In genomic region chr11:33064033-33064825, GRCh38 we compare ENCODE assay signal across 11 cellular contexts. TPM values are rescaled to one million over a fixed set of nuclear protein-coding genes. Genes with fewer than 3 reads are reported as not detected.
DNase-seq lines count a peak whose midpoint lies in the region; ATAC-seq and TF ChIP-seq lines count a peak whose summit lies in the region.
"Had no signal": no experiment of that assay in that cellular context is flagged by ENCODE, and none has a peak within 500 bp of the region (broad histone marks: within the 10 kb centered on the region; RNA-seq: fewer than 3 reads in every experiment).

No MANE protein-coding gene starts in this region.

- CTCF ChIA-PET in CD8-positive, alpha-beta T cell (lab: Charles Lee): interaction anchor here (0.7 to 9.3 kb wide), 15 partner anchors 11 to 181 kb away, joined by 3 to 210 read pairs (median 5); partner anchors contain the start of gene TCP11L1

- H3K4me1 ChIP-seq in CD8-positive, alpha-beta T cell (ENCODE audit: insufficient read depth, low read length): peaks cover 25% of the 10 kb centered on the region
- H3K4me1 ChIP-seq in gastrocnemius medialis: peaks cover 0 to 6% of the 10 kb centered on the region in 2 donors
- H3K4me1 ChIP-seq: pancreas had no signal

- no peaks in the 10 kb centered on the region for H3K9me3 Mint-ChIP-seq in CD8-positive, alpha-beta T cell
- no peaks in the 10 kb centered on the region for H3K9me3 Mint-ChIP-seq in progenitor cell of endocrine pancreas (ENCODE audit: low read depth)

- intact Hi-C loops in CD8-positive, alpha-beta T cell (cut with DNase I, micrococcal nuclease): loop anchor here (2.0 to 5.0 kb wide), 3 partner anchors 53 to 193 kb away; no protein-coding TSS in a partner anchor
- intact Hi-C loops in gastrocnemius medialis (cut with DNase I; ENCODE audit: low total_unique reads): no loop called here

- peaks cover 66% of the 10 kb centered on the region for H3K36me3 Mint-ChIP-seq in CD8-positive, alpha-beta T cell
- H3K36me3 Mint-ChIP-seq in progenitor cell of endocrine pancreas (ENCODE audit: insufficient read depth): peaks cover 27% of the 10 kb centered on the region

- TF ChIP-seq CTCF in CD8-positive, alpha-beta T cell (IDR thresholded peaks at IDR 0.05): no peak
- no peak for TF ChIP-seq CTCF in progenitor cell of endocrine pancreas (IDR thresholded peaks at IDR 0.05; ENCODE audit: unreplicated experiment)
- TF ChIP-seq CTCF in gastrocnemius medialis (IDR thresholded peaks at IDR 0.05 in 4 of 5, conservative IDR thresholded peaks at IDR 0.05 in 1 of 5): no peak

- H3K36me3 ChIP-seq in CD8-positive, alpha-beta T cell (ENCODE audit: insufficient read depth, low read length): peaks cover 3% of the 10 kb centered on the region
- peaks cover 0 to 56% of the 10 kb centered on the region in 2 donors for H3K36me3 ChIP-seq in gastrocnemius medialis

- H3K9me3 ChIP-seq in CD8-positive, alpha-beta T cell (ENCODE audit: low read length): no peaks in the 10 kb centered on the region
- H3K9me3 ChIP-seq in gastrocnemius medialis: no peaks in the 10 kb centered on the region
- H3K9me3 ChIP-seq: pancreas had no signal

- peaks cover 25% of the 10 kb centered on the region for H3K4me1 Mint-ChIP-seq in CD8-positive, alpha-beta T cell (ENCODE audit: low read depth)
- no peaks in the 10 kb centered on the region for H3K4me1 Mint-ChIP-seq in progenitor cell of endocrine pancreas (ENCODE audit: low read depth)

- POLR2A ChIA-PET in CD8-positive, alpha-beta T cell (lab: Charles Lee): interaction anchor here (0.9 to 1.4 kb wide), 4 partner anchors 9 to 95 kb away, joined by 3 to 4 read pairs (median 3); no protein-coding TSS in a partner anchor

- in situ Hi-C loops in gastrocnemius medialis (cut with MboI; ENCODE audit: low sequenced_read_pairs in 4 of 4): loop anchor here (5.0 to 10.0 kb wide), 2 partner anchors 107 to 109 kb away; no protein-coding TSS in a partner anchor

- H3K27me3 Mint-ChIP-seq in CD8-positive, alpha-beta T cell (ENCODE audit: low read depth): no peaks in the 10 kb centered on the region
- no peaks in the 10 kb centered on the region for H3K27me3 Mint-ChIP-seq in progenitor cell of endocrine pancreas

- no peaks in the 10 kb centered on the region for H3K27me3 ChIP-seq in CD8-positive, alpha-beta T cell (ENCODE audit: insufficient read depth, low read length)
- H3K27me3 ChIP-seq in gastrocnemius medialis: no peaks in the 10 kb centered on the region
- H3K27me3 ChIP-seq: pancreas had no signal

- H3K4me3 Mint-ChIP-seq in CD8-positive, alpha-beta T cell: no peak overlapping the region
- H3K4me3 Mint-ChIP-seq in progenitor cell of endocrine pancreas (ENCODE audit: low read depth): no peak overlapping the region

- ATAC-seq in CD8-positive, alpha-beta T cell: no peak
- no peak for ATAC-seq in gastrocnemius medialis

- no peak overlapping the region for H3K4me3 ChIP-seq in CD8-positive, alpha-beta T cell (ENCODE audit: low read depth, low read length)
- no peak overlapping the region for H3K4me3 ChIP-seq in gastrocnemius medialis
- H3K4me3 ChIP-seq: pancreas had no signal

- no peak for TF ChIP-seq POLR2A in gastrocnemius medialis (IDR thresholded peaks at IDR 0.05)

- no peak for DNase-seq in CD8-positive, alpha-beta T cell
- DNase-seq in OCI-M1 (lab: John Stamatoyannopoulos, UW) (peak; percentile 36), epithelial cell of prostate (ENCODE audit: low read depth, low spot score) (no peak), progenitor cell of endocrine pancreas (ENCODE audit: low spot score, unreplicated experiment) (no peak), GM19240 (ENCODE audit: insufficient read length, low spot score) (no peak), amniotic stem cell (lab: John Stamatoyannopoulos, UW) (no peak), gastrocnemius medialis (no peak)
- no peak for DNase-seq in stimulated activated CD4-positive, alpha-beta T cell treated with anti-CD3 and anti-CD28 coated beads, Interleukin-12 subunit alpha, Interleukin-12 subunit beta, amount 100 ng/mL, for 4 hours
- DNase-seq: DMS79 treated with DMSO at 0.1 percent for 48 hours, NCI-H1417, pancreas had no signal

- peak overlapping the region; percentile 29 for H3K27ac Mint-ChIP-seq in CD8-positive, alpha-beta T cell
- H3K27ac Mint-ChIP-seq in progenitor cell of endocrine pancreas: peak overlapping the region; percentile 83

- H3K27ac ChIP-seq in CD8-positive, alpha-beta T cell (ENCODE audit: low read depth, low read length): no peak overlapping the region
- H3K27ac ChIP-seq in epithelial cell of prostate: peak overlapping the region; percentile 92
- peak overlapping the region in 1 of 4 donors; percentile 13 for H3K27ac ChIP-seq in gastrocnemius medialis
- H3K27ac ChIP-seq: pancreas had no signal

RNA-seq across cellular contexts. Expression of gene TCP11L1, which starts 24.9 kb away (rescaled TPM):
- total RNA-seq in CD8-positive, alpha-beta T cell: 10 to 100 TPM; 10.9 to 12.3 TPM
- 19.9 and 20.2 TPM in 2 replicates for total RNA-seq in progenitor cell of endocrine pancreas
- 10 to 100 TPM in 3 of 4 donors, 1 to 10 TPM in 1; 8.3 to 22.4 (median 19.0) TPM for total RNA-seq in gastrocnemius medialis

RNA-seq across cellular contexts. Expression of gene DEPDC7, which starts 48.6 kb away (rescaled TPM):
- 1 to 10 TPM; 2.9 to 3.2 TPM for total RNA-seq in CD8-positive, alpha-beta T cell
- 1.7 and 2.1 TPM in 2 replicates for total RNA-seq in progenitor cell of endocrine pancreas
- total RNA-seq in gastrocnemius medialis: 1 to 10 TPM; 2.0 to 5.8 (median 2.8) TPM
